Comparison of ENCODE assay signal across 1 cellular context in the genomic region with DNA sequence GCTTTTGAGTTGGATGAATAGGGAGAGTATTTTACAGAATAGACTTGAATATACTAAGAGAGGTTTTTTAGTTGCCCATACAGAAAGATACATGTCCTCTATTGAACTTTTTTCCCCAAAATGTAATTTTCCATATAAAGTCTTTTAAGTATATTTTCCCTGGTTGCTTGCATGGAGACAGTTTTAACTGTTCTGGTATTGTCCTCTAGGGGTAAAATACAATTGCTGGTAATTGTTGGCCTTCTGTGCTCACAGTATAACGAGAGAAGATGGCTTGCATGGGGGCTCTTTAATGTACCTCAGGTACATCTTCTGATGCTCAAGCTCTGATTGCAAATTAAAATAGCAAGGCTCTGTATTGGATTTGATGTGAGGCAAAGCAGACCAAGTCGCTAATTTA.
TF ChIP-seq lines count a peak whose summit lies in the region.

No MANE protein-coding gene starts in this region.

TF ChIP-seq in SK-N-SH, 30 proteins besides CTCF, POLR2A, EP300 and RAD21 (continued from another document):
- TF ChIP-seq MXI1 (IDR thresholded peaks at IDR 0.05; ENCODE audit: low read depth, low read length) (no peak), SIN3A (IDR thresholded peaks at IDR 0.05; ENCODE audit: borderline replicate concordance, low read depth, low read length) (no peak), NRF1 (IDR thresholded peaks at IDR 0.05; ENCODE audit: low read depth, low read length) (no peak), MEF2A (IDR thresholded peaks at IDR 0.05; ENCODE audit: borderline replicate concordance, low read depth) (no peak), USF1 (IDR thresholded peaks at IDR 0.05; ENCODE audit: borderline replicate concordance, low read depth) (no peak), ELF1 (IDR thresholded peaks at IDR 0.05) (no peak)
